ENCODE assay signal across 8 cellular contexts in the genomic region with DNA sequence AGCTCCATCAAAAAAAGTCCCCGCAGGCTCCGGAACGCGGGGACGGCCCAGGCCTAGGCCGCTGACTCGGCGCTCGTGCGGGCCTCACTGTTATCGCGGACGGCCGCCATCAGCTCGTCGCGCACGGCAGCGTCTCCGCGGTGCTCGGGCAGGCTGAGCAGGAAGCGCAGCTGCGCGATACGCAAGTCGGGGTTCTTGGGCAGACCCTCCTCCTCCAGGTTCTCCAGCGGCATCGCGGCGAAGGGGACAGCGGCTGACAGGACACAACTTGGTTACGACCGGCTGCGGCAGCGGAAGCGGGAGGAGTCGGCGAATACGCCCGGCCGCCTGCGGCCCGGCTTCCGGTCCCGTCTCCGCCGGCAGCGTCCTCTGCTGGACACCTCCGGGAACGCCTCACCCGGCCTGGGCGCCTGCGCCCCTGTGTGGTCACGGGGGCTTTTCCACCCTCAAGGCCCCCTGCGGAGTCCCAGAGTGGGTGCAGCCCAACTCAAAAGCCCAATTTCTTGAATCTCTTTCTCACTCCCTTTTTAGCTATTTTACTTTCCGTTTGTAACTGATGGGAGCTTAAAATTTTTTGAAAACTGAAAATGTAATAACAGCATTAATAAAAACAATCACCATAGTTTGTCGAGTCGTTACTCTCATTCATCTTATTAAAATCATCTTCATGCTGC. TPM values are rescaled to one million over a fixed set of nuclear protein-coding genes. Genes with fewer than 3 reads are reported as not detected.
DNase-seq lines count a peak whose midpoint lies in the region; TF ChIP-seq lines count a peak whose summit lies in the region.

Gene PSMD6, minus strand, starts transcription at position 308 of the 674 bp plus-strand sequence. Its CDS starts 75 bp downstream, at position 233.

- peak within 1 kb of the TSS; percentile 87 for H4K91ac ChIP-seq in trophoblast cell (ENCODE audit: low read depth, low read length)

- H4K8ac ChIP-seq in trophoblast cell (ENCODE audit: low read depth, low read length) = peak within 1 kb of the TSS; percentile 93

- H3K27ac ChIP-seq in SU-DHL-6 (ENCODE audit: low read depth, low read length) (peak within 1 kb of the TSS; percentile 39; the same call in 1 of the 2 replicates), cardiac muscle cell (peak within 1 kb of the TSS; percentile 96), trophoblast cell (ENCODE audit: low read depth, low read length) (peak within 1 kb of the TSS; percentile 62), transverse colon (peak within 1 kb of the TSS; percentile 80 to 86 (median 84))

- H3K36me3 ChIP-seq in SU-DHL-6 (ENCODE audit: low read length) (peaks cover 31% of the 10 kb centered on the region), cardiac muscle cell (peaks cover 32% of the 10 kb centered on the region), trophoblast cell (ENCODE audit: control insufficient read depth in 1 of 2, insufficient read depth in 2 of 2, low read length in 2 of 2) (peaks cover 0 to 5% of the 10 kb centered on the region in 2 experiments), transverse colon (peaks cover 0 to 31% (median 5%) of the 10 kb centered on the region in 4 donors)

- peaks cover 5% of the 10 kb centered on the region; the same call in 1 of the 2 replicates for H4K20me1 ChIP-seq in SU-DHL-6 (ENCODE audit: low read depth, low read length)

- H2BK5ac ChIP-seq in trophoblast cell (ENCODE audit: low read depth, low read length, poor library complexity) = peak within 1 kb of the TSS; percentile 58

- H2AFZ ChIP-seq in SU-DHL-6 (ENCODE audit: low read depth, low read length, severe bottlenecking) (peak within 1 kb of the TSS; percentile 98), trophoblast cell (ENCODE audit: insufficient read depth, low read length, poor library complexity) (peak within 1 kb of the TSS; percentile 71)

- DNase-seq in GM12865 (ENCODE audit: low read depth) (peak; percentile 91), HFF-Myc (ENCODE audit: extremely low read depth, low read depth) (peak; percentile 45), MV-4-11 (lab: John Stamatoyannopoulos, UW) (peak; percentile 76), cardiac muscle cell (ENCODE audit: low read depth in 1 of 2, low spot score in 1 of 2) (peak; percentile 89 to 91), trophoblast cell (peak; percentile 75 to 90), transverse colon (peak; percentile 89)
- peak; percentile 86 for DNase-seq in activated naive CD8-positive, alpha-beta T cell treated with anti-CD3 and anti-CD28 coated beads, Interleukin-2, amount 50 U/mL, for 16 hours (ENCODE audit: low read depth, low spot score)

- TF ChIP-seq EP300 in transverse colon (IDR thresholded peaks at IDR 0.05; ENCODE audit: low read depth) = no peak

- peak; percentile 56 for TF ChIP-seq POLR2A in transverse colon (IDR thresholded peaks at IDR 0.05)

- TF ChIP-seq CTCF in GM12865 (IDR thresholded peaks at IDR 0.05; ENCODE audit: insufficient read depth, low read depth, low read length, missing control alignments) (peak; percentile 100), HFF-Myc (IDR thresholded peaks at IDR 0.05; ENCODE audit: low read depth, low read length, missing control alignments) (peak; percentile 94), SU-DHL-6 (IDR thresholded peaks at IDR 0.05; ENCODE audit: insufficient read depth, low read length, poor library complexity, severe bottlenecking) (peak; percentile 92), cardiac muscle cell (IDR thresholded peaks at IDR 0.05; ENCODE audit: low read depth, low read length) (peak; percentile 99), transverse colon (IDR thresholded peaks at IDR 0.05) (peak; percentile 98 to 100 (median 99))

- H3K79me1 ChIP-seq in trophoblast cell (ENCODE audit: low read length) = peaks cover 3% of the 10 kb centered on the region

- in situ Hi-C loops in transverse colon (cut with MboI; ENCODE audit: low pct_ligation_motif_present in 1 of 4, low pct_unique_long_range_greater_than_20kb in 1 of 4, low sequenced_read_pairs in 3 of 4) = loop anchor here in 1 of 4 donors (10.0 kb wide), 1 partner anchor 461 kb away; no protein-coding TSS in a partner anchor

- H3K4me1 ChIP-seq in cardiac muscle cell (ENCODE audit: low read depth) (peaks cover 4% of the 10 kb centered on the region), trophoblast cell (ENCODE audit: control insufficient read depth in 1 of 2, insufficient read depth in 2 of 2, low read length in 2 of 2) (peaks cover 5% of the 10 kb centered on the region in 2 experiments), transverse colon (peaks cover 11 to 31% (median 19%) of the 10 kb centered on the region in 4 donors)

- H3K14ac ChIP-seq in trophoblast cell (ENCODE audit: low read length) = peak within 1 kb of the TSS; percentile 88

- H3K79me2 ChIP-seq in SU-DHL-6 (ENCODE audit: insufficient read depth, low read length) (peaks cover 24% of the 10 kb centered on the region), trophoblast cell (ENCODE audit: control insufficient read depth, insufficient read depth, low read length, poor library complexity) (peaks cover 8% of the 10 kb centered on the region)

- H2BK120ac ChIP-seq in trophoblast cell (ENCODE audit: insufficient read depth, low read length, poor library complexity) = peak within 1 kb of the TSS; percentile 69

- no peak within 1 kb of the TSS for H3K23ac ChIP-seq in trophoblast cell (ENCODE audit: low read length)

- H3K18ac ChIP-seq in trophoblast cell (ENCODE audit: low read length) = peak within 1 kb of the TSS; percentile 93

- WGBS in trophoblast cell (ENCODE audit: extremely low coverage, insufficient coverage, insufficient read length) = no CpG with 5 or more reads among the region's 59 CpGs
- 0 to 2% methylated on average over 1 to 40 of the region's 59 CpGs for WGBS in transverse colon (ENCODE audit: low coverage in 1 of 2), 2 donors

- peak within 1 kb of the TSS; percentile 93 for H3K9ac ChIP-seq in SU-DHL-6 (ENCODE audit: low read length)
- peak within 1 kb of the TSS; percentile 93 for H3K9ac ChIP-seq in trophoblast cell (ENCODE audit: low read length)

- H3K4me2 ChIP-seq in SU-DHL-6 (ENCODE audit: low read depth, low read length, poor library complexity, severe bottlenecking) = peak within 1 kb of the TSS; percentile 93
- H3K4me2 ChIP-seq in trophoblast cell (ENCODE audit: low read length) = peak within 1 kb of the TSS; percentile 91

- H3K4me3 ChIP-seq in GM12865 (ENCODE audit: low read depth, low read length) (peak within 1 kb of the TSS; percentile 76), HFF-Myc (replicated peaks; ENCODE audit: low read depth, low read length) (peak within 1 kb of the TSS; percentile 80), SU-DHL-6 (ENCODE audit: insufficient read depth, low read length, poor library complexity, severe bottlenecking) (peak within 1 kb of the TSS; percentile 95), cardiac muscle cell (peak within 1 kb of the TSS; percentile 77), trophoblast cell (ENCODE audit: low read depth, low read length) (peak within 1 kb of the TSS; percentile 99), transverse colon (peak within 1 kb of the TSS; percentile 69 to 92 (median 81))

- H3K4ac ChIP-seq in trophoblast cell (ENCODE audit: low read depth, low read length) = peak within 1 kb of the TSS; percentile 85

- H2BK12ac ChIP-seq in trophoblast cell (ENCODE audit: low read length) = no peak within 1 kb of the TSS

- H3K9me2 ChIP-seq in SU-DHL-6 (replicated peaks; ENCODE audit: insufficient read depth, low read length) = no peaks in the 10 kb centered on the region

- intact Hi-C loops in transverse colon (cut with DNase I; ENCODE audit: low total_unique reads) = no loop called here

- no peaks in the 10 kb centered on the region for H3K9me3 ChIP-seq in SU-DHL-6 (ENCODE audit: insufficient read depth, low read length)
- H3K9me3 ChIP-seq in cardiac muscle cell (ENCODE audit: low read depth) = no peaks in the 10 kb centered on the region
- H3K9me3 ChIP-seq in trophoblast cell (ENCODE audit: insufficient read depth, low read depth, low read length) = no peaks in the 10 kb centered on the region
- H3K9me3 ChIP-seq in transverse colon = no peaks in the 10 kb centered on the region

- peak within 1 kb of the TSS; percentile 88 for H4K12ac ChIP-seq in trophoblast cell (ENCODE audit: low read depth, low read length)

- peak within 1 kb of the TSS; percentile 13 for H2AK5ac ChIP-seq in trophoblast cell (ENCODE audit: low read length)

- H3K27me3 ChIP-seq in SU-DHL-6 (ENCODE audit: low read length) (no peaks in the 10 kb centered on the region), cardiac muscle cell (no peaks in the 10 kb centered on the region), trophoblast cell (ENCODE audit: insufficient read depth, low read length) (no peaks in the 10 kb centered on the region), transverse colon (no peaks in the 10 kb centered on the region)

- H3F3A ChIP-seq in SU-DHL-6 (ENCODE audit: insufficient read depth) = peaks cover 12% of the 10 kb centered on the region; the same call in 1 of the 2 replicates

RNA-seq across cellular contexts. Expression of gene PSMD6, which starts in this region (rescaled TPM):
- total RNA-seq in cardiac muscle cell (107 and 110 TPM in 2 replicates), transverse colon (10 to 100 TPM; 18.3 to 66.6 (median 47.8) TPM)
- polyA plus RNA-seq in cardiac muscle cell = 159 and 184 TPM in 2 replicates
- polyA plus RNA-seq in trophoblast cell (2013) = 133 and 140 TPM in 2 replicates

Comparison
In these comparisons a context has a peak if more than half of its experiments do, and no peak if none do; other contexts are left out.
1. Peak in every context shown above with its lines: DNase-seq, H3K4me3 ChIP-seq and H3K27ac ChIP-seq.
2. H3K27ac ChIP-seq: peak in every context shown above with its lines; median percentile 96 in cardiac muscle cell; 84 in transverse colon; 62 in trophoblast cell; 39 in SU-DHL-6.